ENCODE assay signal across 10 cellular contexts in the genomic region with DNA sequence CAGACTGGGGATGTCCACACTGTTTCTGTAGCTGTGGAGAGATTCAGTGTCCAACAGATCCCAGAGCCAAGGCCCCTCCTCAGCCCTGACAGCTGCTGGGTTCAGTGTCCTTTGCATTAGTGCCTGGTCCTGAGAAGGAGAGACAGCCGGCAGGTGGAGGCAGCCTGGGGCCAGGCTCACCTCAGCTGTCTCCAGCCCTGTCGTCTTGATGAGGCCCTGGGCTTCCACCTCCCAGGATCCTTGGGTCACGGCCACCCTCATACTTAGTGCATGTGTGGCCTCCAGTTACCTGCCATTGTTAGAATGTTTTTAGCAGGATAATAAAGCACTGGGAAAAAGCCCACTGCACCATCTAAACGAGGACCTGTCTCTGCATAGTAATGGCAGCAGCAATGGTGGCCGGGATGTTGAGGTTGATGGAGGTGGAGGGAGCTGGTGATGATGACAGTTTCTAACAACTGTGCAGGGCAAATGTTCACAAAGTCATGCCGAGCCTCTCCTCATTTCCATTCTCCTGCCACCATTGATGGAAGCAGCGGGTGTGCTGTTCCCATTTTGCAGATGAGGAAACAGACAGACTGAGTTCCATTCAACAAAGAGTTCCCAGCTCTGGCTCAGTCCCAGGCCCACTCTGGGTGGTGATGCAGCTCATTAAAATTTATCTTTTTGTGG. TPM values are rescaled to one million over a fixed set of nuclear protein-coding genes. Genes with fewer than 3 reads are reported as not detected.
DNase-seq lines count a peak whose midpoint lies in the region; ATAC-seq, FAIRE-seq and TF ChIP-seq lines count a peak whose summit lies in the region.
"Had no signal": no experiment of that assay in that cellular context is flagged by ENCODE, and none has a peak within 500 bp of the region (broad histone marks: within the 10 kb centered on the region; RNA-seq: fewer than 3 reads in every experiment).

No MANE protein-coding gene starts in this region.

- H3K4me1 ChIP-seq in OCI-LY1 (ENCODE audit: insufficient read depth, low read length, severe bottlenecking) (peaks cover 100% of the 10 kb centered on the region), sigmoid colon (peaks cover 0 to 93% (median 71%) of the 10 kb centered on the region in 4 donors)

- intact Hi-C loops in sigmoid colon (cut with DNase I), result loop anchor here (2.0 kb wide), 1 partner anchor 16 kb away; no protein-coding TSS in a partner anchor

- no peak for TF ChIP-seq EP300 in sigmoid colon (IDR thresholded peaks at IDR 0.05)

- peak; percentile 40 for FAIRE-seq in GM12892 (lab: Jason Lieb, UNC)
- FAIRE-seq: bronchial epithelial cell had no signal

- H3K9ac ChIP-seq in OCI-LY1 (ENCODE audit: low read length), result peak overlapping the region; percentile 88

- no peaks in the 10 kb centered on the region for H3K9me2 ChIP-seq in OCI-LY1 (ENCODE audit: low read depth, low read length)

- H3K27ac ChIP-seq in OCI-LY1 (ENCODE audit: low read depth, low read length, poor library complexity, severe bottlenecking) (peak overlapping the region; percentile 100), coronary artery (peak overlapping the region; percentile 19 to 27), sigmoid colon (peak overlapping the region; percentile 77 to 92 (median 80))

- no peak overlapping the region for H3K4me3 ChIP-seq in OCI-LY1 (ENCODE audit: low read depth, low read length, poor library complexity, severe bottlenecking)
- no peak overlapping the region for H3K4me3 ChIP-seq in coronary artery
- H3K4me3 ChIP-seq in sigmoid colon, result no peak overlapping the region

- H3F3A ChIP-seq in OCI-LY1 (ENCODE audit: insufficient read depth, low read length), result peaks cover 10% of the 10 kb centered on the region; the same call in 1 of the 2 replicates

- TF ChIP-seq CTCF in OCI-LY1 (IDR thresholded peaks at IDR 0.05; ENCODE audit: low read length), result no peak
- TF ChIP-seq CTCF in coronary artery (IDR thresholded peaks at IDR 0.05), result no peak
- no peak for TF ChIP-seq CTCF in sigmoid colon (IDR thresholded peaks at IDR 0.05)

- no peak overlapping the region for H2AFZ ChIP-seq in OCI-LY1 (ENCODE audit: low read length)

- WGBS in sigmoid colon, 2 donors, result 85 to 88% methylated on average over 7 of the region's 7 CpGs

- H3K27me3 ChIP-seq in OCI-LY1 (ENCODE audit: insufficient read depth, low read length) (no peaks in the 10 kb centered on the region), sigmoid colon (no peaks in the 10 kb centered on the region)

- no peaks in the 10 kb centered on the region for H3K9me3 ChIP-seq in OCI-LY1 (ENCODE audit: low read length)
- H3K9me3 ChIP-seq in sigmoid colon, result no peaks in the 10 kb centered on the region

- peak overlapping the region; percentile 37 for H3K4me2 ChIP-seq in OCI-LY1 (ENCODE audit: low read length)

- TF ChIP-seq POLR2A in GM12892 (IDR thresholded peaks at IDR 0.05; ENCODE audit: low read depth, low read length), result peak; percentile 47; the same call in 1 of the 2 replicates
- TF ChIP-seq POLR2A in sigmoid colon (IDR thresholded peaks at IDR 0.05), result no peak

- no peaks in the 10 kb centered on the region for H3K79me2 ChIP-seq in OCI-LY1 (ENCODE audit: insufficient read depth, low read length)

- peaks cover 7% of the 10 kb centered on the region; the same call in 1 of the 2 replicates for H3K36me3 ChIP-seq in OCI-LY1 (ENCODE audit: insufficient read depth, low read length)
- H3K36me3 ChIP-seq in sigmoid colon, result peaks cover 0 to 59% (median 19%) of the 10 kb centered on the region in 4 donors

- H4K20me1 ChIP-seq in OCI-LY1 (ENCODE audit: insufficient read depth, low read length), result no peaks in the 10 kb centered on the region

- ATAC-seq in HG02938 (IDR thresholded peaks at IDR 0.05; ENCODE audit: unreplicated experiment), result no peak

- DNase-seq in GM12892 (ENCODE audit: insufficient read length) (no peak), coronary artery (ENCODE audit: low spot score) (no peak), sigmoid colon (no peak), hippocampal formation (lab: John Stamatoyannopoulos, UW) (no peak), medulla oblongata (ENCODE audit: extremely low spot score) (no peak)
- DNase-seq: NCI-H2171 treated with DMSO at 0.1 percent for 48 hours had no signal

RNA-seq across cellular contexts. Expression of a gene that starts 17.7 kb away (rescaled TPM):
- 25.2 TPM for polyA plus RNA-seq in GM12892 (2012; ENCODE audit: missing spikeins)
- 100 to 1,000 TPM; 117 to 178 (median 139) TPM for total RNA-seq in sigmoid colon
- 1 to 10 TPM; 1.2 to 10.0 (median 4.2) TPM for polyA plus RNA-seq in sigmoid colon
- total RNA-seq: pulmonary artery endothelial cell had no signal

RNA-seq across cellular contexts. Expression of a gene that starts 31.6 kb away (rescaled TPM):
- not detected for polyA plus RNA-seq in GM12892 (2012; ENCODE audit: missing spikeins)
- total RNA-seq in sigmoid colon, result not detected
- polyA plus RNA-seq in sigmoid colon, result not detected
- total RNA-seq: bronchial epithelial cell, pulmonary artery endothelial cell had no signal

RNA-seq across cellular contexts. Expression of a gene that starts 38.4 kb away (rescaled TPM):
- not detected for polyA plus RNA-seq in GM12892 (2012; ENCODE audit: missing spikeins)
- not detected for total RNA-seq in sigmoid colon
- polyA plus RNA-seq in sigmoid colon, result not detected
- total RNA-seq: bronchial epithelial cell, pulmonary artery endothelial cell had no signal

Comparison
In these comparisons a context has a peak if more than half of its experiments do, and no peak if none do; other contexts are left out.
1. H3K27ac ChIP-seq: peak in every context shown above with its lines; median percentile 100 in OCI-LY1; 80 in sigmoid colon; 23 in coronary artery.